8 cellular contexts compared by ENCODE assay signal in genomic region chr4:128862608-128863313, GRCh38. TPM values are rescaled to one million over a fixed set of nuclear protein-coding genes. Genes with fewer than 3 reads are reported as not detected.
DNase-seq lines count a peak whose midpoint lies in the region; ATAC-seq lines count a peak whose summit lies in the region.

No MANE protein-coding gene starts in this region.

- DNase-seq in left ventricle myocardium superior = peak; percentile 27
- no peak for DNase-seq in Right ventricle myocardium superior
- DNase-seq in HT-29 (ENCODE audit: low spot score) = peak; percentile 3
- DNase-seq in activated naive CD4-positive, alpha-beta T cell treated with Interleukin-2 at 50 U/mL for 16 hours = peak; percentile 57
- DNase-seq in naive thymus-derived CD8-positive, alpha-beta T cell = peak in 4 of 10 donors; percentile 7 to 26 (median 18)
- DNase-seq in AG20443 (ENCODE audit: low spot score) = no peak
- no peak for DNase-seq in NCI-H446 treated with DMSO at 0.1 percent for 48 hours (lab: John Stamatoyannopoulos, UW)
- no peak for DNase-seq in NCI-H524 treated with DMSO at 0.1 percent for 48 hours (lab: John Stamatoyannopoulos, UW)

- H3K27ac Mint-ChIP-seq in naive thymus-derived CD8-positive, alpha-beta T cell = peak overlapping the region; percentile 70 to 94 (median 80)

- H3K4me1 Mint-ChIP-seq in naive thymus-derived CD8-positive, alpha-beta T cell = peaks cover 26 to 43% (median 30%) of the 10 kb centered on the region in 4 donors

- ATAC-seq in left ventricle myocardium superior (no peak), Right ventricle myocardium superior (ENCODE audit: poor library complexity) (no peak)
- peak; percentile 59 to 82 for ATAC-seq in naive thymus-derived CD8-positive, alpha-beta T cell

- peak overlapping the region in 5 of 10 donors; percentile 15 to 60 (median 22) for H3K4me3 Mint-ChIP-seq in naive thymus-derived CD8-positive, alpha-beta T cell

- peaks cover 9 to 85% (median 17%) of the 10 kb centered on the region in 3 donors for H3K36me3 Mint-ChIP-seq in naive thymus-derived CD8-positive, alpha-beta T cell

- H3K27me3 Mint-ChIP-seq in naive thymus-derived CD8-positive, alpha-beta T cell = no peaks in the 10 kb centered on the region

- H3K9me3 Mint-ChIP-seq in naive thymus-derived CD8-positive, alpha-beta T cell = no peaks in the 10 kb centered on the region

- POLR2A ChIA-PET in naive thymus-derived CD8-positive, alpha-beta T cell (lab: Charles Lee) = interaction anchor here (0.9 to 1.3 kb wide), 2 partner anchors 49 to 51 kb away, joined by 5 to 10 read pairs; no protein-coding TSS in a partner anchor

- intact Hi-C loops in left ventricle myocardium superior (cut with micrococcal nuclease) = loop anchor here (5.0 to 10.0 kb wide), 3 partner anchors 80 to 438 kb away; no protein-coding TSS in a partner anchor
- intact Hi-C loops in Right ventricle myocardium superior (cut with DNase I) = loop anchor here (5.0 to 10.0 kb wide), 4 partner anchors 48 to 668 kb away; no protein-coding TSS in a partner anchor

RNA-seq across cellular contexts. Expression of gene JADE1, which starts 53.3 kb away (rescaled TPM):
- 24.4 TPM for total RNA-seq in left ventricle myocardium superior
- total RNA-seq in Right ventricle myocardium superior = 26.0 TPM
- total RNA-seq in HT-29 (2014; rRNA removed; shearing (Covaris generic)) = 14.1 and 18.3 TPM in 2 replicates
- total RNA-seq in naive thymus-derived CD8-positive, alpha-beta T cell = 10 to 100 TPM; 61.2 to 65.7 TPM
- polyA plus RNA-seq in naive thymus-derived CD8-positive, alpha-beta T cell = 10 to 100 TPM; 45.8 to 52.8 (median 47.8) TPM

Comparison
In these comparisons a context has a peak if more than half of its experiments do, and no peak if none do; other contexts are left out.
1. DNase-seq: peak in left ventricle myocardium superior (single experiment), HT-29 (single experiment) and activated naive CD4-positive, alpha-beta T cell treated with Interleukin-2 at 50 U/mL for 16 hours (single experiment); none in Right ventricle myocardium superior (single experiment), AG20443 (single experiment), NCI-H446 treated with DMSO at 0.1 percent for 48 hours (single experiment) and NCI-H524 treated with DMSO at 0.1 percent for 48 hours (single experiment).
2. ATAC-seq: peak in naive thymus-derived CD8-positive, alpha-beta T cell (2 of 2); none in left ventricle myocardium superior (single experiment) and Right ventricle myocardium superior (single experiment).